Comparison of ENCODE assay signal across 9 cellular contexts in genomic region chr5:167294861-167295685, GRCh38.
A peak's percentile ranks its signal among the peaks of the same experiment; 100 is the strongest.
DNase-seq lines count a peak whose midpoint lies in the region; ATAC-seq and TF ChIP-seq lines count a peak whose summit lies in the region.
"Had no signal": no experiment of that assay in that cellular context is flagged by ENCODE, and none has a peak within 500 bp of the region (broad histone marks: within the 10 kb centered on the region; RNA-seq: fewer than 3 reads in every experiment).

No MANE protein-coding gene starts in this region.

- no peak overlapping the region for H2BK5ac ChIP-seq in mesendoderm (ENCODE audit: low read length)

- CTCF ChIA-PET in GM10248 (lab: Yijun Ruan, JAX), result no interaction called here

- H2BK120ac ChIP-seq in mesendoderm (ENCODE audit: low read depth, low read length), result no peak overlapping the region

- no peak overlapping the region for H2BK15ac ChIP-seq in mesendoderm (replicated peaks; ENCODE audit: low read depth)

- H3K27me3 ChIP-seq in endodermal cell (ENCODE audit: control insufficient read depth, insufficient read depth, low read length, poor library complexity, severe bottlenecking) (no peaks in the 10 kb centered on the region), mesendoderm (ENCODE audit: insufficient read depth, low read length, poor library complexity) (no peaks in the 10 kb centered on the region)

- 69 to 100% methylated on average over 1 to 3 of the region's 3 CpGs for WGBS in endodermal cell (ENCODE audit: insufficient coverage in 1 of 2, insufficient read length in 1 of 2), 2 experiments
- no CpG with 5 or more reads among the region's 3 CpGs for WGBS in mesendoderm (ENCODE audit: extremely low coverage, insufficient coverage, low lambda C conversion rate)

- peaks cover 12% of the 10 kb centered on the region for H3K9me3 Mint-ChIP-seq in endodermal cell
- peaks cover 28 to 46% of the 10 kb centered on the region in 2 donors for H3K9me3 Mint-ChIP-seq in natural killer cell

- no peak overlapping the region for H4K8ac ChIP-seq in mesendoderm (ENCODE audit: low read depth, low read length)

- H3K56ac ChIP-seq in mesendoderm (ENCODE audit: low read length), result peak overlapping the region; percentile 26

- H3K4me1 Mint-ChIP-seq in endodermal cell (peaks cover 39% of the 10 kb centered on the region), natural killer cell (no peaks in the 10 kb centered on the region)

- peak overlapping the region; percentile 10 for H3K18ac ChIP-seq in mesendoderm (ENCODE audit: low read length)

- H3K4ac ChIP-seq in mesendoderm (ENCODE audit: low read depth, low read length), result no peak overlapping the region

- peaks cover 10% of the 10 kb centered on the region for H3K9me3 ChIP-seq in endodermal cell (ENCODE audit: control insufficient read depth, low read length)

- DNase-seq in AG20443 (ENCODE audit: low spot score) (peak; percentile 87), NCI-H460 (ENCODE audit: extremely low read depth, low read depth) (peak; percentile 89), endodermal cell (no peak), mesendoderm (peak; percentile 83), T-helper 1 cell (no peak), natural killer cell (no peak), GM10248 (ENCODE audit: extremely low spot score) (no peak), coronary artery (ENCODE audit: low spot score) (no peak)
- DNase-seq: NCI-H187 had no signal

- no peak overlapping the region for H3K4me3 ChIP-seq in endodermal cell (ENCODE audit: low read length)
- no peak overlapping the region for H3K4me3 ChIP-seq in mesendoderm (ENCODE audit: low read length)
- H3K4me3 ChIP-seq in coronary artery, result no peak overlapping the region

- no peaks in the 10 kb centered on the region for H3K79me2 ChIP-seq in mesendoderm (ENCODE audit: control insufficient read depth, insufficient read depth, low read length)

- H2AK5ac ChIP-seq in mesendoderm (ENCODE audit: low read length), result no peak overlapping the region

- intact Hi-C loops in natural killer cell (cut with micrococcal nuclease), result no loop called here

- POLR2A ChIA-PET in GM10248 (lab: Yijun Ruan, JAX), result no interaction called here

- H3K4me3 Mint-ChIP-seq in endodermal cell (no peak overlapping the region), natural killer cell (no peak overlapping the region)

- H3K27ac Mint-ChIP-seq in endodermal cell, result peak overlapping the region; percentile 73
- no peak overlapping the region for H3K27ac Mint-ChIP-seq in natural killer cell

- H3K4me1 ChIP-seq in endodermal cell (ENCODE audit: control insufficient read depth, insufficient read depth, low read length) (no peaks in the 10 kb centered on the region), mesendoderm (ENCODE audit: control insufficient read depth, low read depth, low read length) (peaks cover 6% of the 10 kb centered on the region)

- H3K36me3 Mint-ChIP-seq in endodermal cell (ENCODE audit: low read depth) (peaks cover 17% of the 10 kb centered on the region), natural killer cell (peaks cover 12% of the 10 kb centered on the region)

- no peak overlapping the region for H3K23ac ChIP-seq in mesendoderm (ENCODE audit: low read length)

- TF ChIP-seq CTCF in endodermal cell (conservative IDR thresholded peaks at IDR 0.05), result no peak
- no peak for TF ChIP-seq CTCF in natural killer cell (IDR thresholded peaks at IDR 0.05)
- no peak for TF ChIP-seq CTCF in GM10248 (IDR thresholded peaks at IDR 0.05; ENCODE audit: control extremely low read depth, extremely low read depth, low read depth, missing control alignments)
- no peak for TF ChIP-seq CTCF in coronary artery (IDR thresholded peaks at IDR 0.05)

- no peaks in the 10 kb centered on the region for H3K36me3 ChIP-seq in endodermal cell (ENCODE audit: control insufficient read depth, insufficient read depth, low read length)
- H3K36me3 ChIP-seq in mesendoderm (ENCODE audit: control insufficient read depth, insufficient read depth, low read length), result no peaks in the 10 kb centered on the region

- no peaks in the 10 kb centered on the region for H3K79me1 ChIP-seq in mesendoderm (ENCODE audit: low read length)

- peak overlapping the region; percentile 18 for H3K27ac ChIP-seq in endodermal cell (ENCODE audit: low read depth, low read length)
- H3K27ac ChIP-seq in mesendoderm (ENCODE audit: low read depth, low read length), result peak overlapping the region; percentile 50
- peak overlapping the region in 1 of 2 donors; percentile 36 for H3K27ac ChIP-seq in coronary artery

- no peak overlapping the region for H3K9ac ChIP-seq in endodermal cell (ENCODE audit: extremely low read depth, low read length, poor library complexity, severe bottlenecking)
- H3K9ac ChIP-seq in mesendoderm (ENCODE audit: low read length), result no peak overlapping the region

- H3K4me2 ChIP-seq in mesendoderm (ENCODE audit: low read length), result no peak overlapping the region

- H4K5ac ChIP-seq in mesendoderm (ENCODE audit: low read length), result no peak overlapping the region

- H3K27me3 Mint-ChIP-seq in endodermal cell (ENCODE audit: insufficient read depth) (peaks cover 5% of the 10 kb centered on the region), natural killer cell (ENCODE audit: low read depth in 2 of 2) (no peaks in the 10 kb centered on the region)

- no peak for ATAC-seq in natural killer cell

Comparison
In these comparisons a context has a peak if more than half of its experiments do, and no peak if none do; other contexts are left out.
1. DNase-seq: peak in AG20443 (single experiment), NCI-H460 (single experiment) and mesendoderm (single experiment); none in endodermal cell (single experiment), T-helper 1 cell (0 of 5), natural killer cell (single experiment), GM10248 (single experiment) and coronary artery (single experiment).